ENCODE assay signal across 1 cellular context in the genomic region with DNA sequence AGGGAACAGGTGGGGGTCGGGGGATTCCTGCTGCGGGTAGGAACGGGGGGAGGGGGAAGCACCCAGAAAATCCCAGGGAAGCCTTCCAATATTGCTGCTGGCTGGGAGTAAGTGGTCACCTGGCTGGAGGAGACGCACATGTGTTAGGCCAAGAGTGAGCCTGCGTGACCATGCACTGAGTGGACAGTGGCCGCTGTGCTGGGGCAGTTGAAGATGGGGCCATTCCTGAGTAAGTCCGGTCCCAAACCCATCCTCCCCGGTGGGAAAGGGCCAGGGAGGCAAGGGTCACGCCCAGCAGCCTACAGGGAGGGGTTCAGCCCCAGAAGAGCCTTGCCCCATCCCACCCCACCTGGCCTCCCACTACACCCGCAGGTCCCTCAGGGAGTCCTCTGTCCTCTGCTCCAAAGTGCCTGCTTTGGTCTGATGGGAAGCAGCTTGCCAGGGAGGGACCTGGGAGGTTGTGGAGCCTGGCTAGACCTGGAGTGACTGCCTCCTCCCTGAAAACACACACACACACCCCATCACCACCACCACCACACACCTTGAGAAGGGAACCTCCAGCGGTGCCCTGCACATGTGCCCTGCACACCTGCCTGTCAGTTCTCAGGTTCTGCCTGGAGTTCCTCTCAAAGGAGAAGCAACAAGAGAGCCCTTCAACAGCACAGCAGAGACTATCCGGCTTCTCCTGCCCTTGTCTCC.
TF ChIP-seq lines count a peak whose summit lies in the region.

No MANE protein-coding gene starts in this region.

TF ChIP-seq in GM23338, 12 proteins besides CTCF, POLR2A, EP300 and RAD21:
- TF ChIP-seq ZNF114 (CRISPR knock-in tag; IDR thresholded peaks at IDR 0.05) (no peak), CREB1 (CRISPR knock-in tag; IDR thresholded peaks at IDR 0.05; ENCODE audit: low read depth) (no peak), NANOG (IDR thresholded peaks at IDR 0.05; ENCODE audit: borderline replicate concordance) (no peak), STAT1 (IDR thresholded peaks at IDR 0.05; ENCODE audit: unreplicated experiment) (no peak), EZH2 (IDR thresholded peaks at IDR 0.05; ENCODE audit: low read depth, unreplicated experiment) (no peak), POLR2AphosphoS5 (IDR thresholded peaks at IDR 0.05; ENCODE audit: low read depth) (no peak), JUNB (IDR thresholded peaks at IDR 0.05; ENCODE audit: unreplicated experiment) (no peak), EZH2phosphoT487 (IDR thresholded peaks at IDR 0.05; ENCODE audit: unreplicated experiment) (no peak), ZNF331 (CRISPR knock-in tag; IDR thresholded peaks at IDR 0.05; ENCODE audit: low read depth) (no peak)
- TF ChIP-seq, protein P1, sequence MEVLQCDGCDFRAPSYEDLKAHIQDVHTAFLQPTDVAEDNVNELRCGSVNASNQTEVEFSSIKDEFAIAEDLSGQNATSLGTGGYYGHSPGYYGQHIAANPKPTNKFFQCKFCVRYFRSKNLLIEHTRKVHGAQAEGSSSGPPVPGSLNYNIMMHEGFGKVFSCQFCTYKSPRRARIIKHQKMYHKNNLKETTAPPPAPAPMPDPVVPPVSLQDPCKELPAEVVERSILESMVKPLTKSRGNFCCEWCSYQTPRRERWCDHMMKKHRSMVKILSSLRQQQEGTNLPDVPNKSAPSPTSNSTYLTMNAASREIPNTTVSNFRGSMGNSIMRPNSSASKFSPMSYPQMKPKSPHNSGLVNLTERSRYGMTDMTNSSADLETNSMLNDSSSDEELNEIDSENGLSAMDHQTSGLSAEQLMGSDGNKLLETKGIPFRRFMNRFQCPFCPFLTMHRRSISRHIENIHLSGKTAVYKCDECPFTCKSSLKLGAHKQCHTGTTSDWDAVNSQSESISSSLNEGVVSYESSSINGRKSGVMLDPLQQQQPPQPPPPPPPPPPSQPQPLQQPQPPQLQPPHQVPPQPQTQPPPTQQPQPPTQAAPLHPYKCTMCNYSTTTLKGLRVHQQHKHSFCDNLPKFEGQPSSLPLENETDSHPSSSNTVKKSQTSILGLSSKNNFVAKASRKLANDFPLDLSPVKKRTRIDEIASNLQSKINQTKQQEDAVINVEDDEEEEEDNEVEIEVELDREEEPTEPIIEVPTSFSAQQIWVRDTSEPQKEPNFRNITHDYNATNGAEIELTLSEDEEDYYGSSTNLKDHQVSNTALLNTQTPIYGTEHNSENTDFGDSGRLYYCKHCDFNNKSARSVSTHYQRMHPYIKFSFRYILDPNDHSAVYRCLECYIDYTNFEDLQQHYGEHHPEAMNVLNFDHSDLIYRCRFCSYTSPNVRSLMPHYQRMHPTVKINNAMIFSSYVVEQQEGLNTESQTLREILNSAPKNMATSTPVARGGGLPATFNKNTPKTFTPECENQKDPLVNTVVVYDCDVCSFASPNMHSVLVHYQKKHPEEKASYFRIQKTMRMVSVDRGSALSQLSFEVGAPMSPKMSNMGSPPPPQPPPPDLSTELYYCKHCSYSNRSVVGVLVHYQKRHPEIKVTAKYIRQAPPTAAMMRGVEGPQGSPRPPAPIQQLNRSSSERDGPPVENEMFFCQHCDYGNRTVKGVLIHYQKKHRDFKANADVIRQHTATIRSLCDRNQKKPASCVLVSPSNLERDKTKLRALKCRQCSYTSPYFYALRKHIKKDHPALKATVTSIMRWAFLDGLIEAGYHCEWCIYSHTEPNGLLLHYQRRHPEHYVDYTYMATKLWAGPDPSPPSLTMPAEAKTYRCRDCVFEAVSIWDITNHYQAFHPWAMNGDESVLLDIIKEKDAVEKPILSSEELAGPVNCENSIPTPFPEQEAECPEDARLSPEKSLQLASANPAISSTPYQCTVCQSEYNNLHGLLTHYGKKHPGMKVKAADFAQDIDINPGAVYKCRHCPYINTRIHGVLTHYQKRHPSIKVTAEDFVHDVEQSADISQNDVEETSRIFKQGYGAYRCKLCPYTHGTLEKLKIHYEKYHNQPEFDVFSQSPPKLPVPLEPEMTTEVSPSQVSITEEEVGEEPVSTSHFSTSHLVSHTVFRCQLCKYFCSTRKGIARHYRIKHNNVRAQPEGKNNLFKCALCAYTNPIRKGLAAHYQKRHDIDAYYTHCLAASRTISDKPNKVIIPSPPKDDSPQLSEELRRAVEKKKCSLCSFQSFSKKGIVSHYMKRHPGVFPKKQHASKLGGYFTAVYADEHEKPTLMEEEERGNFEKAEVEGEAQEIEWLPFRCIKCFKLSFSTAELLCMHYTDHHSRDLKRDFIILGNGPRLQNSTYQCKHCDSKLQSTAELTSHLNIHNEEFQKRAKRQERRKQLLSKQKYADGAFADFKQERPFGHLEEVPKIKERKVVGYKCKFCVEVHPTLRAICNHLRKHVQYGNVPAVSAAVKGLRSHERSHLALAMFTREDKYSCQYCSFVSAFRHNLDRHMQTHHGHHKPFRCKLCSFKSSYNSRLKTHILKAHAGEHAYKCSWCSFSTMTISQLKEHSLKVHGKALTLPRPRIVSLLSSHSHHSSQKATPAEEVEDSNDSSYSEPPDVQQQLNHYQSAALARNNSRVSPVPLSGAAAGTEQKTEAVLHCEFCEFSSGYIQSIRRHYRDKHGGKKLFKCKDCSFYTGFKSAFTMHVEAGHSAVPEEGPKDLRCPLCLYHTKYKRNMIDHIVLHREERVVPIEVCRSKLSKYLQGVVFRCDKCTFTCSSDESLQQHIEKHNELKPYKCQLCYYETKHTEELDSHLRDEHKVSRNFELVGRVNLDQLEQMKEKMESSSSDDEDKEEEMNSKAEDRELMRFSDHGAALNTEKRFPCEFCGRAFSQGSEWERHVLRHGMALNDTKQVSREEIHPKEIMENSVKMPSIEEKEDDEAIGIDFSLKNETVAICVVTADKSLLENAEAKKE (CRISPR knock-in tag; IDR thresholded peaks at IDR 0.05): no peak
- TF ChIP-seq, protein P2, sequence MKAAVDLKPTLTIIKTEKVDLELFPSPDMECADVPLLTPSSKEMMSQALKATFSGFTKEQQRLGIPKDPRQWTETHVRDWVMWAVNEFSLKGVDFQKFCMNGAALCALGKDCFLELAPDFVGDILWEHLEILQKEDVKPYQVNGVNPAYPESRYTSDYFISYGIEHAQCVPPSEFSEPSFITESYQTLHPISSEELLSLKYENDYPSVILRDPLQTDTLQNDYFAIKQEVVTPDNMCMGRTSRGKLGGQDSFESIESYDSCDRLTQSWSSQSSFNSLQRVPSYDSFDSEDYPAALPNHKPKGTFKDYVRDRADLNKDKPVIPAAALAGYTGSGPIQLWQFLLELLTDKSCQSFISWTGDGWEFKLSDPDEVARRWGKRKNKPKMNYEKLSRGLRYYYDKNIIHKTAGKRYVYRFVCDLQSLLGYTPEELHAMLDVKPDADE (IDR thresholded peaks at IDR 0.05): no peak
- TF ChIP-seq, protein P3, sequence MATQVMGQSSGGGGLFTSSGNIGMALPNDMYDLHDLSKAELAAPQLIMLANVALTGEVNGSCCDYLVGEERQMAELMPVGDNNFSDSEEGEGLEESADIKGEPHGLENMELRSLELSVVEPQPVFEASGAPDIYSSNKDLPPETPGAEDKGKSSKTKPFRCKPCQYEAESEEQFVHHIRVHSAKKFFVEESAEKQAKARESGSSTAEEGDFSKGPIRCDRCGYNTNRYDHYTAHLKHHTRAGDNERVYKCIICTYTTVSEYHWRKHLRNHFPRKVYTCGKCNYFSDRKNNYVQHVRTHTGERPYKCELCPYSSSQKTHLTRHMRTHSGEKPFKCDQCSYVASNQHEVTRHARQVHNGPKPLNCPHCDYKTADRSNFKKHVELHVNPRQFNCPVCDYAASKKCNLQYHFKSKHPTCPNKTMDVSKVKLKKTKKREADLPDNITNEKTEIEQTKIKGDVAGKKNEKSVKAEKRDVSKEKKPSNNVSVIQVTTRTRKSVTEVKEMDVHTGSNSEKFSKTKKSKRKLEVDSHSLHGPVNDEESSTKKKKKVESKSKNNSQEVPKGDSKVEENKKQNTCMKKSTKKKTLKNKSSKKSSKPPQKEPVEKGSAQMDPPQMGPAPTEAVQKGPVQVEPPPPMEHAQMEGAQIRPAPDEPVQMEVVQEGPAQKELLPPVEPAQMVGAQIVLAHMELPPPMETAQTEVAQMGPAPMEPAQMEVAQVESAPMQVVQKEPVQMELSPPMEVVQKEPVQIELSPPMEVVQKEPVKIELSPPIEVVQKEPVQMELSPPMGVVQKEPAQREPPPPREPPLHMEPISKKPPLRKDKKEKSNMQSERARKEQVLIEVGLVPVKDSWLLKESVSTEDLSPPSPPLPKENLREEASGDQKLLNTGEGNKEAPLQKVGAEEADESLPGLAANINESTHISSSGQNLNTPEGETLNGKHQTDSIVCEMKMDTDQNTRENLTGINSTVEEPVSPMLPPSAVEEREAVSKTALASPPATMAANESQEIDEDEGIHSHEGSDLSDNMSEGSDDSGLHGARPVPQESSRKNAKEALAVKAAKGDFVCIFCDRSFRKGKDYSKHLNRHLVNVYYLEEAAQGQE (IDR thresholded peaks at IDR 0.05; ENCODE audit: unreplicated experiment): no peak
